2 cellular contexts compared by ENCODE assay signal in genomic region chr5:117255211-117256032, GRCh38.
A peak's percentile ranks its signal among the peaks of the same experiment; 100 is the strongest.
TF ChIP-seq lines count a peak whose summit lies in the region.

No MANE protein-coding gene starts in this region.

TF ChIP-seq in HepG2, 621 proteins besides CTCF, POLR2A, EP300 and RAD21:
- TF ChIP-seq ZNF101 (CRISPR knock-in tag; IDR thresholded peaks at IDR 0.05; ENCODE audit: borderline replicate concordance, low read depth) (no peak), MAFF (IDR thresholded peaks at IDR 0.05; ENCODE audit: low read depth, low read length) (peak; percentile 72), ZNF557 (CRISPR knock-in tag; IDR thresholded peaks at IDR 0.05) (no peak), ZNF770 (CRISPR knock-in tag; IDR thresholded peaks at IDR 0.05) (no peak), ZMAT5 (CRISPR knock-in tag; IDR thresholded peaks at IDR 0.05; ENCODE audit: borderline replicate concordance, low read depth) (no peak), FOXO1 (CRISPR knock-in tag; IDR thresholded peaks at IDR 0.05) (no peak), POLR2G (IDR thresholded peaks at IDR 0.05; ENCODE audit: low read depth, low read length) (no peak), ZNF629 (CRISPR knock-in tag; conservative IDR thresholded peaks at IDR 0.05) (no peak), MAFK (conservative IDR thresholded peaks at IDR 0.05 in 1 of 2, IDR thresholded peaks at IDR 0.05 in 1 of 2; ENCODE audit: low read length in 2 of 2) (peak; percentile 67 to 79), ARID2 (CRISPR knock-in tag; IDR thresholded peaks at IDR 0.05; ENCODE audit: borderline replicate concordance) (no peak)

TF ChIP-seq in H1, 55 proteins besides CTCF, POLR2A, EP300 and RAD21:
- TF ChIP-seq GTF2F1 (IDR thresholded peaks at IDR 0.05; ENCODE audit: borderline replicate concordance, low read depth, low read length) (no peak), ZNF274 (IDR thresholded peaks at IDR 0.05; ENCODE audit: borderline replicate concordance, extremely low read depth, low read length) (no peak), CTBP2 (IDR thresholded peaks at IDR 0.05; ENCODE audit: borderline replicate concordance, insufficient read depth, insufficient read length, low read length) (no peak), SP2 (IDR thresholded peaks at IDR 0.05; ENCODE audit: low read length) (no peak), TAF7 (optimal IDR thresholded peaks at IDR 0.05; ENCODE audit: borderline replicate concordance, low read depth, low read length) (no peak), YY1 (IDR thresholded peaks at IDR 0.05; ENCODE audit: low read depth, low read length) (no peak), HDAC6 (IDR thresholded peaks at IDR 0.05; ENCODE audit: low read depth, low read length) (no peak), BCL11A (IDR thresholded peaks at IDR 0.05; ENCODE audit: low read depth in 2 of 2, low read length in 2 of 2) (no peak), SIRT6 (IDR thresholded peaks at IDR 0.05; ENCODE audit: low read length) (no peak), ATF2 (IDR thresholded peaks at IDR 0.05; ENCODE audit: low read length) (no peak), BACH1 (IDR thresholded peaks at IDR 0.05; ENCODE audit: low read length) (no peak), CREB1 (IDR thresholded peaks at IDR 0.05) (no peak), SIN3A (conservative IDR thresholded peaks at IDR 0.05 in 1 of 2, IDR thresholded peaks at IDR 0.05 in 1 of 2; ENCODE audit: low read depth in 1 of 2, low read length in 2 of 2) (no peak), CHD1 (IDR thresholded peaks at IDR 0.05; ENCODE audit: low read depth, low read length) (no peak)
TF ChIP-seq in H1: peak in this region for 0.
